In genomic region chr18:13473751-13474150, GRCh38 we compare ENCODE assay signal across 32 cellular contexts.
"Had no signal": no experiment of that assay in that cellular context is flagged by ENCODE, and none has a peak within 500 bp of the region (broad histone marks: within the 10 kb centered on the region; RNA-seq: fewer than 3 reads in every experiment).

No MANE protein-coding gene starts in this region.

- H3K27me3 Mint-ChIP-seq: activated CD4-positive, alpha-beta memory T cell treated with anti-CD3 and anti-CD28 coated beads, Interleukin-2, amount 10 ng/mL, durations not matched to agents 7 days and 5 days; activated CD4-positive, alpha-beta T cell treated with anti-CD3 and anti-CD28 coated beads, Interleukin-2, amount 10 ng/mL, durations not matched to agents 7 days and 5 days; dendritic cell treated with granulocyte-macrophage colony-stimulating factor and Interleukin-4, amounts not matched to agents 40 ng/mL and 50 ng/mL, for 4 days; naive B cell had no signal

- H3K4me1 ChIP-seq: uterus had no signal

- H3K9me3 ChIP-seq: ovary, right lobe of liver, testis, transverse colon, uterus had no signal

- H3K27me3 ChIP-seq: ovary, right lobe of liver, testis, transverse colon, uterus had no signal

- H3K36me3 ChIP-seq: ovary, right lobe of liver, transverse colon, uterus had no signal

- H3K4me3 Mint-ChIP-seq: activated CD4-positive, alpha-beta memory T cell treated with anti-CD3 and anti-CD28 coated beads, Interleukin-2, amount 10 ng/mL, durations not matched to agents 7 days and 5 days; activated CD4-positive, alpha-beta T cell treated with anti-CD3 and anti-CD28 coated beads, Interleukin-2, amount 10 ng/mL, durations not matched to agents 7 days and 5 days; dendritic cell treated with granulocyte-macrophage colony-stimulating factor and Interleukin-4, amounts not matched to agents 40 ng/mL and 50 ng/mL, for 4 days; endodermal cell; immature natural killer cell; mesothelial cell of epicardium; naive B cell; nephron progenitor cell; WTC11 had no signal

- DNase-seq: activated CD4-positive, alpha-beta memory T cell treated with anti-CD3 and anti-CD28 coated beads, Interleukin-2, amount 10 ng/mL, durations not matched to agents 7 days and 5 days; activated CD4-positive, alpha-beta T cell treated with anti-CD3 and anti-CD28 coated beads for 1 hour; activated CD4-positive, alpha-beta T cell treated with anti-CD3 and anti-CD28 coated beads, Interleukin-2, amount 10 ng/mL, durations not matched to agents 7 days and 5 days; activated effector memory CD4-positive, alpha-beta T cell treated with anti-CD3 and anti-CD28 coated beads, Interleukin-2, amount 50 U/mL, for 16 hours; activated naive CD4-positive, alpha-beta T cell treated with anti-CD3 and anti-CD28 coated beads, Interleukin-2, amount 50 U/mL, for 16 hours; amniotic stem cell; caudate nucleus; endodermal cell; foreskin fibroblast; hippocampal formation; immature natural killer cell; kidney; left colon; mammary epithelial cell; naive B cell; nephron progenitor cell; ovary; stimulated activated CD4-positive, alpha-beta T cell treated with anti-CD3 and anti-CD28 coated beads, Interleukin-4, amount 100 ng/mL, for 4 hours; stimulated activated CD8-positive, alpha-beta memory T cell treated with anti-CD3 and anti-CD28 coated beads, Interleukin-4, amount 100 ng/mL, for 48 hours; stimulated activated naive CD4-positive, alpha-beta T cell; T-helper 2 cell; testis; transverse colon; uterus had no signal

- H3K27ac ChIP-seq: ovary, testis, transverse colon, uterus had no signal

- H3K9me3 Mint-ChIP-seq: dendritic cell treated with granulocyte-macrophage colony-stimulating factor and Interleukin-4, amounts not matched to agents 40 ng/mL and 50 ng/mL, for 4 days; endodermal cell; immature natural killer cell had no signal

- ATAC-seq: esophagus mucosa, left colon, right lobe of liver, WTC11 had no signal

- H3K36me3 Mint-ChIP-seq: mesothelial cell of epicardium, WTC11 had no signal

- FAIRE-seq: astrocyte, kidney had no signal

- H3K4me3 ChIP-seq: ovary, right lobe of liver, skin epidermis, testis, transverse colon, uterus had no signal

- H3K27ac Mint-ChIP-seq: activated CD4-positive, alpha-beta memory T cell treated with anti-CD3 and anti-CD28 coated beads, Interleukin-2, amount 10 ng/mL, durations not matched to agents 7 days and 5 days; activated CD4-positive, alpha-beta T cell treated with anti-CD3 and anti-CD28 coated beads, Interleukin-2, amount 10 ng/mL, durations not matched to agents 7 days and 5 days; dendritic cell treated with granulocyte-macrophage colony-stimulating factor and Interleukin-4, amounts not matched to agents 40 ng/mL and 50 ng/mL, for 4 days; endodermal cell; mesothelial cell of epicardium; nephron progenitor cell; progenitor cell of endocrine pancreas; WTC11 had no signal
